10 cellular contexts compared by ENCODE assay signal in genomic region chr7:144188578-144189171, GRCh38. TPM values are rescaled to one million over a fixed set of nuclear protein-coding genes. Genes with fewer than 3 reads are reported as not detected.
"Had no signal": no experiment of that assay in that cellular context is flagged by ENCODE, and none has a peak within 500 bp of the region (broad histone marks: within the 10 kb centered on the region; RNA-seq: fewer than 3 reads in every experiment).

No MANE protein-coding gene starts in this region.

RNA-seq across cellular contexts. Expression of gene CTAGE4, which starts 5.4 kb away (rescaled TPM):
- total RNA-seq: IMR-90, SJSA1 had no signal
- polyA plus RNA-seq: SK-N-SH had no signal

RNA-seq across cellular contexts. Expression of gene ARHGEF35, which starts 7.0 kb away (rescaled TPM):
- total RNA-seq: IMR-90, MCF 10A had no signal
- polyA plus RNA-seq: IMR-90 had no signal

RNA-seq across cellular contexts. Expression of gene OR2A42, which starts 50.7 kb away (rescaled TPM):
- total RNA-seq: activated CD4-positive, alpha-beta memory T cell treated with anti-CD3 and anti-CD28 coated beads for 36 hours; activated CD8-positive, alpha-beta memory T cell treated with anti-CD3 and anti-CD28 coated beads for 36 hours; activated naive CD4-positive, alpha-beta T cell treated with anti-CD3 and anti-CD28 coated beads for 36 hours; astrocyte; body of pancreas; cardiac septum; IMR-90; MCF 10A; SJSA1 had no signal
- polyA plus RNA-seq: IMR-90, SK-N-SH had no signal
